In the genomic region with DNA sequence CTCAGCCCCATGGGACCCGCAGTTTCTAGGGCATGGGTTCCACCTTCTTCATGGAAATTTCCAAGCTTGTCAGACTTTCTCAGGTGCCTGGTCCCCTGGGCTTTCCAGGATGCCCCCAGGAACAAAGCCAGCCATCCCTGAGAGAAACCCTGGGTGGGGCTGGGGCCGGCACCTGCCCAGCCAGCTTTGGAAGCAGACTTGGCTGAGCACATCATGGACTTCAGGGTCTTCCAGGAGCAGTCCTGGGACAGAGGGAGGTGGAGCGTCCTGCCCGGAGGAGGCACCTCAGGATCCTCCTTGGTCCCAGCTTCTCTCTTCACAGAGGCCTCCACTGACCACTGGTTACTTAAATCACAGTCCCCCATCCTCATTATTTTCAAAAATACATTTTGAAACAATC, we compare ENCODE assay signal across 23 cellular contexts. TPM values are rescaled to one million over a fixed set of nuclear protein-coding genes. Genes with fewer than 3 reads are reported as not detected.
"Had no signal": no experiment of that assay in that cellular context is flagged by ENCODE, and none has a peak within 500 bp of the region (broad histone marks: within the 10 kb centered on the region; RNA-seq: fewer than 3 reads in every experiment).

No MANE protein-coding gene starts in this region.

- H3K4me3 Mint-ChIP-seq: activated CD4-positive, alpha-beta memory T cell treated with anti-CD3 and anti-CD28 coated beads for 36 hours; activated CD4-positive, alpha-beta T cell treated with anti-CD3 and anti-CD28 coated beads, Interleukin-2, amount 10 ng/mL, durations not matched to agents 7 days and 5 days; activated T-cell treated with anti-CD3 and anti-CD28 coated beads, Interleukin-2, amount 50 U/mL, for 4 hours; central memory CD8-positive, alpha-beta T cell; T-cell had no signal

- H3K9me3 Mint-ChIP-seq: activated CD4-positive, alpha-beta memory T cell treated with anti-CD3 and anti-CD28 coated beads for 36 hours; central memory CD8-positive, alpha-beta T cell had no signal

- DNase-seq: activated CD4-positive, alpha-beta memory T cell treated with anti-CD3 and anti-CD28 coated beads for 36 hours; activated CD4-positive, alpha-beta T cell treated with anti-CD3 and anti-CD28 coated beads, Interleukin-2, amount 10 ng/mL, durations not matched to agents 7 days and 5 days; activated CD4-positive, CD25-positive, alpha-beta regulatory T cell; activated CD8-positive, alpha-beta memory T cell treated with anti-CD3 and anti-CD28 coated beads for 24 hours; activated effector memory CD4-positive, alpha-beta T cell treated with anti-CD3 and anti-CD28 coated beads, Interleukin-2, amount 50 U/mL, for 16 hours; activated naive CD4-positive, alpha-beta T cell treated with Interleukin-2 at 50 U/mL for 16 hours; activated T-cell treated with anti-CD3 and anti-CD28 coated beads, Interleukin-2, amount 50 U/mL, for 4 hours; amygdala; Kasumi-1; NCI-H1105 treated with DMSO at 0.1 percent for 48 hours; NCI-H146; NCI-H187 treated with DMSO at 0.1 percent for 48 hours; NCI-H2081 treated with DMSO at 0.1 percent for 48 hours; NCI-H446; NCI-H524; PC-3; SIG-M5; T-cell; T-helper 2 cell; T1000 had no signal

- ATAC-seq: activated naive CD4-positive, alpha-beta T cell treated with anti-CD3 and anti-CD28 coated beads, Interleukin-2, amount 50 U/mL, for 72 hours; activated T-cell treated with anti-CD3 and anti-CD28 coated beads, Interleukin-2, amount 50 U/mL, for 4 hours; PC-3; T-cell had no signal

- H3K27ac Mint-ChIP-seq: activated CD4-positive, alpha-beta memory T cell treated with anti-CD3 and anti-CD28 coated beads for 36 hours; activated CD4-positive, alpha-beta T cell treated with anti-CD3 and anti-CD28 coated beads, Interleukin-2, amount 10 ng/mL, durations not matched to agents 7 days and 5 days; activated naive CD4-positive, alpha-beta T cell treated with anti-CD3 and anti-CD28 coated beads, Interleukin-2, amount 50 U/mL, for 72 hours; T-cell had no signal

- H3K36me3 Mint-ChIP-seq: activated CD4-positive, alpha-beta memory T cell treated with anti-CD3 and anti-CD28 coated beads for 36 hours; activated naive CD4-positive, alpha-beta T cell treated with anti-CD3 and anti-CD28 coated beads, Interleukin-2, amount 50 U/mL, for 72 hours; T-cell had no signal

RNA-seq across cellular contexts. Expression of a gene that starts 13.5 kb away (rescaled TPM):
- total RNA-seq: activated CD4-positive, alpha-beta memory T cell treated with anti-CD3 and anti-CD28 coated beads for 36 hours; activated CD4-positive, alpha-beta T cell treated with anti-CD3 and anti-CD28 coated beads, Interleukin-2, amount 10 ng/mL, durations not matched to agents 7 days and 5 days; activated T-cell treated with anti-CD3 and anti-CD28 coated beads, Interleukin-2, amount 50 U/mL, for 4 hours; astrocyte had no signal
